ENCODE assay signal across 7 cellular contexts in the genomic region with DNA sequence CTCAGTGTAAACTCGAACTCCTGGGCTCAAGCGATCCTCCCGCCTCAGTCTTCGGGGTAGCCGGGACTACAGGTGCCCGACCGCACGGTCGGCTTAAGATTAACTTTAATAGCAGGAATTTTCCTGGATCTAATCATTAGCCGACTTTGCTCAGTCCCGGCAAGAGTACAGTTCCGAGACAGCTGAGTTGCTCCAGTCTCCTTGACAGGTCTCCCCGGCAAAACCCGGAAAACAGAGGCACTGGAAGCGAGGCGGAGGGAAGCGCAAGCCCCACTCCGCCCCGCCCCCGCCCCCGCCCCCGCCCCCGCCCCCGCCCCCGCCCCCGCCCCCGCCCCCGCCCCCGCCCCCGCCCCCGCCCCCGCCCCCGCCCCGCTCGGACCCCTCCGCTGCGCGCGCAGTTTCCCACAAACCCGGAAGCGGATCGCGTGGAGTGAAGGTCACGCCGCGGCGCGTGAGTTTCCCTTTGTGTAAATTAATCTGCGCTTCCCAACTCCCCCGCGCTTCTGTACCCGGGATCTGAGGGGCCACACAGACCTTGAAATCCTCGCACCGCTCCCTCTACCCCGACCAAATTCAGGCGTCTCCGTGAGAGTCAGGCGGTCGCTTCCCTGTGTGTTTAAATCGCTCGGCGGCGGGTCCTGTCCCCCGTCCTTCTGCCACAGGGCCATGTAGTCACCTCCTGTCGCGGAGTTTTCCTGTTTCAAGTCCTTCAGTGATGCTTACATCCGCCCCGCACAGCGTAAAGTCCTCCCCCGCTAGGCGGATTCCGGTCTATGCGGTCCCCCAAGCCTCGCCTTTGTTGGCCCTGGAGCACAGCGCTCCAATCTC. TPM values are rescaled to one million over a fixed set of nuclear protein-coding genes. Genes with fewer than 3 reads are reported as not detected.
DNase-seq lines count a peak whose midpoint lies in the region; ATAC-seq, FAIRE-seq and TF ChIP-seq lines count a peak whose summit lies in the region.

A gene (plus strand): TSS at position 397 of the 828 bp plus-strand sequence. CDS start 3,244 bp downstream, outside the sequence.

- no peak within 1 kb of the TSS for H2AK5ac ChIP-seq in H1 (ENCODE audit: low read depth, low read length)
- H2AK5ac ChIP-seq in mesenchymal stem cell (ENCODE audit: low read length, severe bottlenecking), result peak within 1 kb of the TSS; percentile 45

- peak within 1 kb of the TSS; percentile 87 for H3K4ac ChIP-seq in H1 (replicated peaks; ENCODE audit: insufficient read length, low read depth, low read length)
- peak within 1 kb of the TSS; percentile 93 to 94 for H3K4ac ChIP-seq in mesenchymal stem cell (ENCODE audit: low read depth in 1 of 2, low read length in 2 of 2)

- peaks cover 3% of the 10 kb centered on the region; the same call in 1 of the 2 replicates for H3K79me1 ChIP-seq in H1 (ENCODE audit: low read depth, low read length)
- peaks cover 37% of the 10 kb centered on the region for H3K79me1 ChIP-seq in mesenchymal stem cell (replicated peaks; ENCODE audit: low read length, poor library complexity, severe bottlenecking)

- no peak for FAIRE-seq in H1 (lab: Jason Lieb, UNC)

- H3K36me3 Mint-ChIP-seq in activated CD8-positive, alpha-beta memory T cell treated with anti-CD3 and anti-CD28 coated beads, Interleukin-2, amount 10 ng/mL, durations not matched to agents 7 days and 5 days, result peaks cover 72% of the 10 kb centered on the region

- no peak for TF ChIP-seq CTCF in H1 (IDR thresholded peaks at IDR 0.05; ENCODE audit: control extremely low read depth in 1 of 3, insufficient read depth in 1 of 3, low read depth in 1 of 3, low read length in 3 of 3)

- H3K36me3 ChIP-seq in H1 (ENCODE audit: control insufficient read depth in 2 of 4, insufficient read depth in 4 of 4, low read length in 3 of 4), result peaks cover 4 to 28% (median 18%) of the 10 kb centered on the region in 4 experiments; a peak in 6 of 8 replicates
- peaks cover 31 to 37% of the 10 kb centered on the region in 2 experiments for H3K36me3 ChIP-seq in mesenchymal stem cell (ENCODE audit: control insufficient read depth in 1 of 2, insufficient read depth in 2 of 2, low read depth in 1 of 2, low read length in 2 of 2)

- peak within 1 kb of the TSS; percentile 2; the same call in 1 of the 2 replicates for H3K18ac ChIP-seq in H1 (ENCODE audit: extremely low read depth, low read length)
- H3K18ac ChIP-seq in mesenchymal stem cell (ENCODE audit: low read depth in 1 of 2, low read length in 2 of 2), result peak within 1 kb of the TSS; percentile 92 to 94

- peak within 1 kb of the TSS; percentile 0 for H4K5ac ChIP-seq in H1 (ENCODE audit: insufficient read length, low read depth, low read length)

- 0 out of 2 replicates have a peak within 1 kb of the TSS, but pooled peaks have one; percentile 27 for H2BK12ac ChIP-seq in H1 (ENCODE audit: low read depth, low read length)
- no peak within 1 kb of the TSS for H2BK12ac ChIP-seq in mesenchymal stem cell (ENCODE audit: low read length in 2 of 2)

- H3K27me3 ChIP-seq in H1 (replicated peaks in 1 of 4; ENCODE audit: control insufficient read depth in 3 of 4, extremely low read depth in 1 of 4, insufficient read depth in 3 of 4, low read length in 3 of 4), result no peaks in the 10 kb centered on the region
- H3K27me3 ChIP-seq in mesenchymal stem cell (ENCODE audit: control insufficient read depth in 1 of 2, insufficient read depth in 1 of 2, low read length in 2 of 2), result no peaks in the 10 kb centered on the region

- H3K4me1 ChIP-seq in H1 (replicated peaks in 1 of 4; ENCODE audit: control insufficient read depth in 3 of 4, insufficient read depth in 4 of 4, low read length in 3 of 4), result no peaks in the 10 kb centered on the region; a peak in 2 of 7 replicates
- H3K4me1 ChIP-seq in mesenchymal stem cell (ENCODE audit: control insufficient read depth, insufficient read depth, low read depth, low read length), result peaks cover 3% of the 10 kb centered on the region

- H3K23ac ChIP-seq in H1 (ENCODE audit: insufficient read length), result no peak within 1 kb of the TSS
- no peak within 1 kb of the TSS for H3K23ac ChIP-seq in mesenchymal stem cell (ENCODE audit: low read length in 2 of 2)

- no peaks in the 10 kb centered on the region for H3K27me3 Mint-ChIP-seq in activated CD8-positive, alpha-beta memory T cell treated with anti-CD3 and anti-CD28 coated beads, Interleukin-2, amount 10 ng/mL, durations not matched to agents 7 days and 5 days

- peak within 1 kb of the TSS; percentile 43 for H3K56ac ChIP-seq in H1 (replicated peaks; ENCODE audit: insufficient read length, low read depth, low read length)

- H3K27ac Mint-ChIP-seq in activated CD8-positive, alpha-beta memory T cell treated with anti-CD3 and anti-CD28 coated beads, Interleukin-2, amount 10 ng/mL, durations not matched to agents 7 days and 5 days, result peak within 1 kb of the TSS; percentile 95

- peaks cover 28% of the 10 kb centered on the region for H3K9me3 Mint-ChIP-seq in activated CD8-positive, alpha-beta memory T cell treated with anti-CD3 and anti-CD28 coated beads, Interleukin-2, amount 10 ng/mL, durations not matched to agents 7 days and 5 days (ENCODE audit: low read depth)

- peak; percentile 59 for ATAC-seq in GM18517 (IDR thresholded peaks at IDR 0.05; ENCODE audit: unreplicated experiment)
- ATAC-seq in activated CD8-positive, alpha-beta memory T cell treated with anti-CD3 and anti-CD28 coated beads, Interleukin-2, amount 10 ng/mL, durations not matched to agents 7 days and 5 days, result peak; percentile 84

- H3K9ac ChIP-seq in H1 (replicated peaks in 1 of 4; ENCODE audit: extremely low read depth in 1 of 4, low read depth in 3 of 4, low read length in 3 of 4) (peak within 1 kb of the TSS; percentile 52 to 92 (median 78)), mesenchymal stem cell (ENCODE audit: low read length) (peak within 1 kb of the TSS; percentile 100)

- H4K8ac ChIP-seq in H1 (ENCODE audit: extremely low read depth, insufficient read depth, low read length), result peak within 1 kb of the TSS; percentile 60
- peak within 1 kb of the TSS; percentile 91 for H4K8ac ChIP-seq in mesenchymal stem cell (ENCODE audit: low read length)

- no peak for TF ChIP-seq POLR2A in H1 (IDR thresholded peaks at IDR 0.05; ENCODE audit: control extremely low read depth in 1 of 2, low read depth in 2 of 2, low read length in 2 of 2)

- H2AFZ ChIP-seq in H1 (ENCODE audit: low read length) (peak within 1 kb of the TSS; percentile 93), mesenchymal stem cell (ENCODE audit: low read depth, low read length) (peak within 1 kb of the TSS; percentile 20)

- CTCF ChIA-PET in activated CD8-positive, alpha-beta memory T cell treated with anti-CD3 and anti-CD28 coated beads, Interleukin-2, amount 10 ng/mL, durations not matched to agents 7 days and 5 days (lab: Charles Lee), result no interaction called here
- CTCF ChIA-PET in H1 (lab: Charles Lee; ENCODE audit: partially characterized antibody), result interaction anchor here (1.2 kb wide), 1 partner anchor 19 kb away, joined by 3 read pairs; no protein-coding TSS in a partner anchor

- peak within 1 kb of the TSS; percentile 74 to 97 for H3K4me2 ChIP-seq in H1 (ENCODE audit: insufficient read depth in 1 of 2, low read depth in 2 of 2, low read length in 2 of 2)
- H3K4me2 ChIP-seq in mesenchymal stem cell (ENCODE audit: low read length, poor library complexity, severe bottlenecking), result peak within 1 kb of the TSS; percentile 85

- H3K23me2 ChIP-seq in H1 (ENCODE audit: low read depth, low read length), result peaks cover 9% of the 10 kb centered on the region; the same call in 1 of the 2 replicates

- H2BK5ac ChIP-seq in H1 (ENCODE audit: low read depth, low read length) (no peak within 1 kb of the TSS; the same call in 1 of the 2 replicates), mesenchymal stem cell (ENCODE audit: low read depth, low read length, poor library complexity, severe bottlenecking) (no peak within 1 kb of the TSS)

- H2BK120ac ChIP-seq in H1 (replicated peaks; ENCODE audit: low read depth, low read length), result peak within 1 kb of the TSS; percentile 47
- peak within 1 kb of the TSS; percentile 79 for H2BK120ac ChIP-seq in mesenchymal stem cell (ENCODE audit: low read depth, low read length)

- TF ChIP-seq RAD21 in H1 (IDR thresholded peaks at IDR 0.05 in 1 of 2, conservative IDR thresholded peaks at IDR 0.05 in 1 of 2; ENCODE audit: low read depth in 2 of 2, low read length in 2 of 2), result no peak

- H3K4me3 ChIP-seq in H1 (ENCODE audit: extremely low read depth in 1 of 4, insufficient read depth in 2 of 4, low read depth in 3 of 4, low read length in 4 of 4), result peak within 1 kb of the TSS; percentile 85 to 98 (median 94)
- H3K4me3 ChIP-seq in mesenchymal stem cell (ENCODE audit: insufficient read depth in 1 of 2, low read depth in 1 of 2, low read length in 2 of 2), result peak within 1 kb of the TSS; percentile 87 to 97

- H3K4me3 Mint-ChIP-seq in activated CD8-positive, alpha-beta memory T cell treated with anti-CD3 and anti-CD28 coated beads, Interleukin-2, amount 10 ng/mL, durations not matched to agents 7 days and 5 days, result peak within 1 kb of the TSS; percentile 93

- H4K20me1 ChIP-seq in H1 (replicated peaks in 1 of 2; ENCODE audit: control insufficient read depth in 1 of 2, insufficient read depth in 2 of 2, low read length in 2 of 2), result peaks cover 0 to 2% of the 10 kb centered on the region in 2 experiments

- 0 out of 4 replicates have a peak, but pooled peaks cover 0 to 2% of the 10 kb centered on the region in 2 experiments for H3K9me3 ChIP-seq in H1 (ENCODE audit: insufficient read depth in 2 of 2, low read depth in 1 of 2, low read length in 1 of 2)
- H3K9me3 ChIP-seq in mesenchymal stem cell (ENCODE audit: control insufficient read depth, low read length), result peaks cover 29% of the 10 kb centered on the region

- H3K79me2 ChIP-seq in H1 (ENCODE audit: control insufficient read depth in 1 of 2, insufficient read depth in 2 of 2, low read length in 2 of 2), result peaks cover 0 to 7% of the 10 kb centered on the region in 2 experiments; a peak in 2 of 4 replicates

- POLR2A ChIA-PET in H1 (lab: Charles Lee; ENCODE audit: partially characterized antibody), result interaction anchor here (1.1 to 1.6 kb wide), 2 partner anchors 16 to 156 kb away, joined by 3 to 4 read pairs; a partner anchor contains a TSS

- no peak for TF ChIP-seq EP300 in H1 (IDR thresholded peaks at IDR 0.05; ENCODE audit: borderline replicate concordance in 1 of 2, low read depth in 2 of 2, low read length in 2 of 2)

- H3K14ac ChIP-seq in H1 (ENCODE audit: insufficient read length) (no peak within 1 kb of the TSS), mesenchymal stem cell (ENCODE audit: low read length in 2 of 2) (peak within 1 kb of the TSS in 1 of 2 experiments; percentile 87)

- 5% methylated on average over 48 of the region's 75 CpGs; no CpG with 5 or more reads in 1 of the 2 experiments for WGBS in H1 (ENCODE audit: extremely low coverage in 1 of 2, insufficient coverage in 1 of 2, insufficient read length in 1 of 2, insufficient replicate concordance in 2 of 2, low coverage in 1 of 2, low lambda C conversion rate in 2 of 2, missing lambda C conversion rate in 1 of 2), 2 experiments
- 2% methylated on average over 53 of the region's 75 CpGs for WGBS in mesenchymal stem cell

- peak; percentile 38 for DNase-seq in HT1080 (ENCODE audit: low read depth)
- peak; percentile 73 to 82 for DNase-seq in NOMO-1 (lab: John Stamatoyannopoulos, UW; ENCODE audit: unreplicated experiment in 2 of 2)
- peak; percentile 86 for DNase-seq in activated CD8-positive, alpha-beta memory T cell treated with anti-CD3 and anti-CD28 coated beads, Interleukin-2, amount 10 ng/mL, durations not matched to agents 7 days and 5 days
- peak; percentile 19 to 72 for DNase-seq in H1 (ENCODE audit: low read depth in 1 of 2, low spot score in 2 of 2)
- peak; percentile 82 for DNase-seq in mesenchymal stem cell
- peak; percentile 36 to 54 (median 45) for DNase-seq in stimulated activated CD4-positive, alpha-beta T cell treated with anti-CD3 and anti-CD28 coated beads, TNF-alpha, amount 100 ng/mL, for 48 hours (ENCODE audit: low read depth in 3 of 3)

- H2BK20ac ChIP-seq in H1 (ENCODE audit: low read length), result no peak within 1 kb of the TSS

- H4K91ac ChIP-seq in H1 (replicated peaks; ENCODE audit: insufficient read length, low read length) (peak within 1 kb of the TSS; percentile 83), mesenchymal stem cell (ENCODE audit: low read length) (peak within 1 kb of the TSS; percentile 89)

- H2BK15ac ChIP-seq in H1 (ENCODE audit: low read length) (no peak within 1 kb of the TSS), mesenchymal stem cell (ENCODE audit: low read depth, poor library complexity, severe bottlenecking) (no peak within 1 kb of the TSS)

- H3K27ac ChIP-seq in H1 (ENCODE audit: low read depth, low read length) (peak within 1 kb of the TSS; percentile 49; the same call in 1 of the 2 replicates), mesenchymal stem cell (ENCODE audit: low read length, poor library complexity, severe bottlenecking) (peak within 1 kb of the TSS; percentile 97)

- H3K4me1 Mint-ChIP-seq in activated CD8-positive, alpha-beta memory T cell treated with anti-CD3 and anti-CD28 coated beads, Interleukin-2, amount 10 ng/mL, durations not matched to agents 7 days and 5 days, result peaks cover 19% of the 10 kb centered on the region

RNA-seq across cellular contexts. Expression of the gene that starts here (rescaled TPM):
- 8.7 and 9.8 TPM in 2 replicates for total RNA-seq in HT1080 (2014; rRNA removed; shearing (Covaris generic))
- polyA plus RNA-seq in HT1080 (2015; cell fraction: cytosol; rRNA removed), result 4.3 and 4.7 TPM in 2 replicates
- 7.0 and 11.8 TPM in 2 replicates for polyA plus RNA-seq in HT1080 (2015; cell fraction: nucleus; rRNA removed)
- 10 to 100 TPM; 10.6 to 14.3 TPM for total RNA-seq in activated CD8-positive, alpha-beta memory T cell treated with anti-CD3 and anti-CD28 coated beads, Interleukin-2, amount 10 ng/mL, durations not matched to agents 7 days and 5 days
- 27.5 and 32.9 TPM in 2 replicates for total RNA-seq in H1 (2021; fragmentation: NEBNext Ultra II Directional; extraction: Animal tissue kit (Norgen Biotek cat#: 25700))
- 1.2 and 3.4 TPM in 2 replicates for polyA plus RNA-seq in H1 (2011; rRNA removed)
- 9.1 TPM for polyA plus RNA-seq in H1 (2011; cell fraction: cytosol; rRNA removed)
- polyA plus RNA-seq in H1 (2011; cell fraction: nucleus; rRNA removed), result 4.2 TPM
- 14.1 to 20.5 TPM (median 15.6 TPM) in 4 replicates for polyA plus RNA-seq in H1 (2012, experiment 1 of 2)
- polyA plus RNA-seq in H1 (2012, experiment 2 of 2), result 0.46 TPM
- polyA plus RNA-seq in H1 (2013, experiment 1 of 2), result 22.4 TPM
- polyA plus RNA-seq in H1 (2013, experiment 2 of 2), result 19.3 TPM
- 20.7 and 41.2 TPM in 2 replicates for polyA minus RNA-seq in H1 (2011; rRNA and poly(A)+ RNA removed)
- 10.9 TPM for polyA minus RNA-seq in H1 (2011; cell fraction: cytosol; rRNA and poly(A)+ RNA removed)
- 79.1 TPM for polyA minus RNA-seq in H1 (2011; cell fraction: nucleus; rRNA and poly(A)+ RNA removed)
- 6.8 TPM for polyA plus RNA-seq in mesenchymal stem cell (2013, experiment 1 of 2)
- polyA plus RNA-seq in mesenchymal stem cell (2013, experiment 2 of 2), result 7.3 TPM

Comparison
In these comparisons a context has a peak if more than half of its experiments do, and no peak if none do; other contexts are left out.
1. Peak in every context shown above with its lines: DNase-seq, ATAC-seq, H3K4me3 ChIP-seq and H3K27ac ChIP-seq.